2 cellular contexts compared by ENCODE assay signal in the genomic region with DNA sequence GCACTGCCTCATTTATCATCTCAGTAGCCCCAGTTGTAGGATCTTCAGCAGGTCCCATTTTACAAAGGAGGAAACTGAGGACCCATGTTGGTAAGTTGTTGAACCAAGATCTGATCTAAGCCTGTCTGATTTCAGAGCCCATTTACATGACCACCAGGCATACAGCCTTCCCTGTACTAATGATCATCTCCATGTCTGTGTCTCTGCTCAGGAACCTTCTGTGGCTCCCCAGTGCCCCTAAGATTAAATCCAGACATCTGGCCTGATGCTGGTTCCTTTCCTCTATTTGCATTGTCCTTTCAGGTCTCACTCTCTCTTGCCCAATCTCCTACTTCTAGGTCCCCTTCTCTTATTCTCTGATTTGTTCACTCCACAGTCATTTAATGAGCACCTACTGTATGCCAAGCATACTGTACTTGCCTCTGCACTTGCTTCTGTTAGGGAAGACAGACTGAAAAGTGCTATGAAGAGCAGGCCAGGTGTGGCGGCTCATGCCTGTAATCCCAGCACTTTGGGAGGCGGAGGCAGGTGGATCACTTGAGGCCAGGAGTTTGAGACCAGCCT.
TF ChIP-seq lines count a peak whose summit lies in the region.

No MANE protein-coding gene starts in this region.

TF ChIP-seq in A549, 52 proteins besides CTCF, POLR2A, EP300 and RAD21:
- no peak for TF ChIP-seq RARB (CRISPR knock-in tag; IDR thresholded peaks at IDR 0.05)
- TF ChIP-seq MYC (IDR thresholded peaks at IDR 0.05; ENCODE audit: borderline replicate concordance, low read length) = no peak
- no peak for TF ChIP-seq HOXB5 (CRISPR knock-in tag; IDR thresholded peaks at IDR 0.05)
- no peak for TF ChIP-seq HOXB13 (CRISPR knock-in tag; IDR thresholded peaks at IDR 0.05; ENCODE audit: low read depth)
- TF ChIP-seq TP53 (CRISPR knock-in tag; IDR thresholded peaks at IDR 0.05) = no peak
- TF ChIP-seq ZFP36 (IDR thresholded peaks at IDR 0.05; ENCODE audit: borderline replicate concordance, partially characterized antibody) = peak; percentile 20
- TF ChIP-seq, protein P1, sequence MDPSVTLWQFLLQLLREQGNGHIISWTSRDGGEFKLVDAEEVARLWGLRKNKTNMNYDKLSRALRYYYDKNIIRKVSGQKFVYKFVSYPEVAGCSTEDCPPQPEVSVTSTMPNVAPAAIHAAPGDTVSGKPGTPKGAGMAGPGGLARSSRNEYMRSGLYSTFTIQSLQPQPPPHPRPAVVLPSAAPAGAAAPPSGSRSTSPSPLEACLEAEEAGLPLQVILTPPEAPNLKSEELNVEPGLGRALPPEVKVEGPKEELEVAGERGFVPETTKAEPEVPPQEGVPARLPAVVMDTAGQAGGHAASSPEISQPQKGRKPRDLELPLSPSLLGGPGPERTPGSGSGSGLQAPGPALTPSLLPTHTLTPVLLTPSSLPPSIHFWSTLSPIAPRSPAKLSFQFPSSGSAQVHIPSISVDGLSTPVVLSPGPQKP (IDR thresholded peaks at IDR 0.05; ENCODE audit: low read depth, low read length) = no peak

TF ChIP-seq in IMR-90, 13 proteins besides CTCF, POLR2A, EP300 and RAD21:
- TF ChIP-seq BHLHE40 (IDR thresholded peaks at IDR 0.05; ENCODE audit: low read depth, low read length) (no peak), MXI1 (IDR thresholded peaks at IDR 0.05; ENCODE audit: borderline replicate concordance, low read depth, low read length) (no peak), RFX5 (IDR thresholded peaks at IDR 0.05; ENCODE audit: low read depth, low read length) (no peak)
